ENCODE assay signal across 11 cellular contexts in the genomic region with DNA sequence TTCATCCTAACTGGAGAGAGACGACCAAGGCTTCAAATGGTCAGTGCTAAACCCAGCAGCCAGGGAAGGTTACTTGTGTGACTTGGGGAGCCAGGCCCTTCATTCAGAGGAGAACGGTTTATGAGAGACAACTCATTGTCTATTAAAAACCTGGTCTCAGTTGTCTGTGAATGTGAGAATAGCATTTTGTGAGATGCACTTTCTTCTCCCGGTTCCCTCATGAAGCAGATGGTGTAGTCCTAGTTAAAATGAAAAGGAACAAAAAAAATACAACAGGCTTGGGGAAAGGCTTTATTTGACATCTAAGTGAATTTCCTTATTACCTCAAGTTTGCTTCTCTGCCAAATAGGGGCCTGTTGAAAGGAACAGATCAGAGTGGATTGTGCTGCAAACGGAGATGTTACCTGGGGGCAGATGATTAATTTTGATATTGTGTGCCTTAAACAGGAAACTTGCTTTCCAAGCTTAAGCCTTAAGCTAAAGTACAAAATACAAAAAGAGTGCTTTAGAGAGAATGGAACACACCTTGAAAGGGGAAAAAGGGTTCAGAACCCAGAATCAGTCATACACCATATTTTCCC.
DNase-seq lines count a peak whose midpoint lies in the region; ATAC-seq and TF ChIP-seq lines count a peak whose summit lies in the region.
"Had no signal": no experiment of that assay in that cellular context is flagged by ENCODE, and none has a peak within 500 bp of the region (broad histone marks: within the 10 kb centered on the region; RNA-seq: fewer than 3 reads in every experiment).

No MANE protein-coding gene starts in this region.

- H3K9me3 Mint-ChIP-seq in WTC11 (no peaks in the 10 kb centered on the region), progenitor cell of endocrine pancreas (ENCODE audit: low read depth) (no peaks in the 10 kb centered on the region)

- H3K4me3 Mint-ChIP-seq in WTC11, result no peak overlapping the region
- H3K4me3 Mint-ChIP-seq in progenitor cell of endocrine pancreas (ENCODE audit: low read depth), result no peak overlapping the region

- H3K4me1 Mint-ChIP-seq in WTC11 (no peaks in the 10 kb centered on the region), progenitor cell of endocrine pancreas (ENCODE audit: low read depth) (peaks cover 6% of the 10 kb centered on the region)

- no peaks in the 10 kb centered on the region for H3K27me3 ChIP-seq in breast epithelium
- H3K27me3 ChIP-seq: neutrophil had no signal

- TF ChIP-seq CTCF in GM10248 (IDR thresholded peaks at IDR 0.05; ENCODE audit: control extremely low read depth, extremely low read depth, low read depth, missing control alignments) (no peak), breast epithelium (IDR thresholded peaks at IDR 0.05) (no peak), WTC11 (IDR thresholded peaks at IDR 0.05) (no peak), progenitor cell of endocrine pancreas (IDR thresholded peaks at IDR 0.05; ENCODE audit: unreplicated experiment) (no peak)

- H3K27me3 Mint-ChIP-seq in WTC11 (ENCODE audit: low read depth) (no peaks in the 10 kb centered on the region), progenitor cell of endocrine pancreas (no peaks in the 10 kb centered on the region)

- H3K27ac Mint-ChIP-seq in WTC11, result no peak overlapping the region
- H3K27ac Mint-ChIP-seq in progenitor cell of endocrine pancreas, result no peak overlapping the region

- H3K36me3 ChIP-seq in breast epithelium, result no peaks in the 10 kb centered on the region
- H3K36me3 ChIP-seq: neutrophil had no signal

- no peaks in the 10 kb centered on the region for H3K9me3 ChIP-seq in breast epithelium
- H3K9me3 ChIP-seq: neutrophil had no signal

- ATAC-seq in GM19397 (IDR thresholded peaks at IDR 0.05; ENCODE audit: unreplicated experiment) (peak; percentile 17), HG03135 (IDR thresholded peaks at IDR 0.05; ENCODE audit: unreplicated experiment) (peak; percentile 47), WTC11 (no peak)

- H3K4me3 ChIP-seq in breast epithelium, result no peak overlapping the region

- TF ChIP-seq POLR2A in breast epithelium (IDR thresholded peaks at IDR 0.05), result no peak

- H3K27ac ChIP-seq in breast epithelium, result peak overlapping the region; percentile 83
- H3K27ac ChIP-seq: neutrophil, VCaP had no signal

- peak; percentile 50 for DNase-seq in GM10248 (ENCODE audit: extremely low spot score)
- DNase-seq in breast epithelium (ENCODE audit: low spot score in 2 of 2), result no peak
- no peak for DNase-seq in T1000 (lab: John Stamatoyannopoulos, UW)
- DNase-seq in WTC11 (ENCODE audit: low spot score), result no peak
- no peak for DNase-seq in 8988T
- no peak for DNase-seq in progenitor cell of endocrine pancreas (ENCODE audit: low spot score, unreplicated experiment)
- DNase-seq: KBM-7 had no signal

- H3K36me3 Mint-ChIP-seq in WTC11, result no peaks in the 10 kb centered on the region
- H3K36me3 Mint-ChIP-seq in progenitor cell of endocrine pancreas (ENCODE audit: insufficient read depth), result no peaks in the 10 kb centered on the region

- CTCF ChIA-PET in GM10248 (lab: Yijun Ruan, JAX), result interaction anchor here (1.2 to 6.4 kb wide), 14 partner anchors 8 to 249 kb away, joined by 3 to 56 read pairs (median 4); no protein-coding TSS in a partner anchor
- CTCF ChIA-PET in WTC11 (lab: Charles Lee), result no interaction called here

- POLR2A ChIA-PET in GM10248 (lab: Yijun Ruan, JAX), result interaction anchor here (0.6 to 2.5 kb wide), 4 partner anchors 22 to 27 kb away, joined by 3 to 11 read pairs (median 4); no protein-coding TSS in a partner anchor
- POLR2A ChIA-PET in WTC11 (lab: Charles Lee), result no interaction called here

- intact Hi-C loops in breast epithelium (cut with DNase I; ENCODE audit: low total_unique reads), result no loop called here

- H3K4me1 ChIP-seq in breast epithelium, result peaks cover 2 to 33% of the 10 kb centered on the region in 2 donors

TF ChIP-seq in WTC11, 78 proteins besides CTCF, POLR2A, EP300 and RAD21:
- TF ChIP-seq ZNF263 (CRISPR knock-in tag; IDR thresholded peaks at IDR 0.05; ENCODE audit: low read depth), result no peak
- no peak for TF ChIP-seq SOX15 (CRISPR knock-in tag; IDR thresholded peaks at IDR 0.05)
